ENCODE assay signal across 19 cellular contexts in genomic region chrX:101478366-101478765, GRCh38. TPM values are rescaled to one million over a fixed set of nuclear protein-coding genes. Genes with fewer than 3 reads are reported as not detected.
DNase-seq lines count a peak whose midpoint lies in the region; ATAC-seq lines count a peak whose summit lies in the region.
"Had no signal": no experiment of that assay in that cellular context is flagged by ENCODE, and none has a peak within 500 bp of the region (broad histone marks: within the 10 kb centered on the region; RNA-seq: fewer than 3 reads in every experiment).

No MANE protein-coding gene starts in this region.

- H3K27ac Mint-ChIP-seq in stimulated activated naive B cell treated with anti-CD40 and anti-IgM and Interleukin-4, amounts not matched to agents 10 μg/mL and 1 μg/mL and 100 μg/mL, for 72 hours = no peak overlapping the region
- H3K27ac Mint-ChIP-seq: CD4-positive, CD25-positive, alpha-beta regulatory T cell had no signal

- no peak overlapping the region for H3K4me3 Mint-ChIP-seq in stimulated activated naive B cell treated with anti-CD40 and anti-IgM and Interleukin-4, amounts not matched to agents 10 μg/mL and 1 μg/mL and 100 μg/mL, for 72 hours
- H3K4me3 Mint-ChIP-seq: CD4-positive, CD25-positive, alpha-beta regulatory T cell had no signal

- H3K4me1 Mint-ChIP-seq in stimulated activated naive B cell treated with anti-CD40 and anti-IgM and Interleukin-4, amounts not matched to agents 10 μg/mL and 1 μg/mL and 100 μg/mL, for 72 hours = no peaks in the 10 kb centered on the region
- H3K4me1 Mint-ChIP-seq: CD4-positive, CD25-positive, alpha-beta regulatory T cell had no signal

- no peaks in the 10 kb centered on the region for H3K27me3 Mint-ChIP-seq in stimulated activated naive B cell treated with anti-CD40 and anti-IgM and Interleukin-4, amounts not matched to agents 10 μg/mL and 1 μg/mL and 100 μg/mL, for 72 hours
- H3K27me3 Mint-ChIP-seq: CD4-positive, CD25-positive, alpha-beta regulatory T cell had no signal

- H3K36me3 Mint-ChIP-seq in stimulated activated naive B cell treated with anti-CD40 and anti-IgM and Interleukin-4, amounts not matched to agents 10 μg/mL and 1 μg/mL and 100 μg/mL, for 72 hours = no peaks in the 10 kb centered on the region
- H3K36me3 Mint-ChIP-seq: CD4-positive, CD25-positive, alpha-beta regulatory T cell had no signal

- no peak overlapping the region for H3K27ac ChIP-seq in caudate nucleus (ENCODE audit: low read depth, low read length)
- H3K27ac ChIP-seq: A549, KMS-11 had no signal

- peak; percentile 23 for DNase-seq in ELF-1 (ENCODE audit: low read depth, low spot score)
- DNase-seq in amniotic epithelial cell (ENCODE audit: low read depth) = peak; percentile 61
- peak; percentile 46 for DNase-seq in glomerular visceral epithelial cell (ENCODE audit: extremely low spot score)
- peak; percentile 0 for DNase-seq in renal cortical epithelial cell (ENCODE audit: low read depth)
- no peak for DNase-seq in stimulated activated naive B cell treated with anti-CD40 and anti-IgM and Interleukin-4, amounts not matched to agents 10 μg/mL and 1 μg/mL and 100 μg/mL, for 72 hours
- no peak for DNase-seq in NCI-H1105 (lab: John Stamatoyannopoulos, UW)
- DNase-seq in caudate nucleus (lab: John Stamatoyannopoulos, UW) = no peak
- DNase-seq: AML-193; CD4-positive, CD25-positive, alpha-beta regulatory T cell; DND-41; MM.1S; NCI-H1417 treated with DMSO at 0.1 percent for 48 hours; NCI-H2081; NCI-H526 treated with DMSO at 0.1 percent for 48 hours; OCI-M1; RPMI8226 had no signal

- ATAC-seq in stimulated activated naive B cell treated with anti-CD40 and anti-IgM and Interleukin-4, amounts not matched to agents 10 μg/mL and 1 μg/mL and 100 μg/mL, for 72 hours (replicated peaks) = no peak
- ATAC-seq: A549, HepG2 had no signal

- H3K9me3 Mint-ChIP-seq in stimulated activated naive B cell treated with anti-CD40 and anti-IgM and Interleukin-4, amounts not matched to agents 10 μg/mL and 1 μg/mL and 100 μg/mL, for 72 hours = no peaks in the 10 kb centered on the region

RNA-seq across cellular contexts. Expression of gene ARMCX4, which starts 6.9 kb away (rescaled TPM):
- total RNA-seq in renal cortical epithelial cell = 0.69 and 5.5 TPM in 2 replicates
- total RNA-seq: HepG2 had no signal

Comparison
In these comparisons a context has a peak if more than half of its experiments do, and no peak if none do; other contexts are left out.
1. DNase-seq: peak in ELF-1 (single experiment), amniotic epithelial cell (single experiment), glomerular visceral epithelial cell (single experiment) and renal cortical epithelial cell (single experiment); none in stimulated activated naive B cell treated with anti-CD40 and anti-IgM and Interleukin-4, amounts not matched to agents 10 μg/mL and 1 μg/mL and 100 μg/mL, for 72 hours (single experiment), NCI-H1105 (single experiment) and caudate nucleus (0 of 61).